Comparison of ENCODE assay signal across 8 cellular contexts in genomic region chr17:59828819-59829216, GRCh38.
DNase-seq lines count a peak whose midpoint lies in the region; ATAC-seq and TF ChIP-seq lines count a peak whose summit lies in the region.
"Not testable (repeated sequence)": the region's sequence is repeated elsewhere in the genome, so short reads cannot be mapped to it uniquely, and the experiment has no call there.

No MANE protein-coding gene starts in this region.

- peak overlapping the region; percentile 79 for H2BK120ac ChIP-seq in mesenchymal stem cell (ENCODE audit: low read depth, low read length)

- H3K27me3 ChIP-seq in mesenchymal stem cell (ENCODE audit: control insufficient read depth in 1 of 2, insufficient read depth in 1 of 2, low read length in 2 of 2); gastrocnemius medialis: not testable (repeated sequence)

- not testable (repeated sequence) for DNase-seq in mesenchymal stem cell; gastrocnemius medialis; type B pancreatic cell (ENCODE audit: extremely low spot score, unreplicated experiment)

- H3K36me3 Mint-ChIP-seq in activated naive CD8-positive, alpha-beta T cell; type B pancreatic cell: not testable (repeated sequence)

- H3K36me3 ChIP-seq in KOPT-K1 (ENCODE audit: insufficient read depth, low read length); mesenchymal stem cell (ENCODE audit: control insufficient read depth in 1 of 2, insufficient read depth in 2 of 2, low read depth in 1 of 2, low read length in 2 of 2); gastrocnemius medialis: not testable (repeated sequence)

- not testable (repeated sequence) for TF ChIP-seq CTCF in WI38 (IDR thresholded peaks at IDR 0.05; ENCODE audit: low read depth, low read length); gastrocnemius medialis (IDR thresholded peaks at IDR 0.05 in 4 of 5, conservative IDR thresholded peaks at IDR 0.05 in 1 of 5); type B pancreatic cell (conservative IDR thresholded peaks at IDR 0.05)

- in situ Hi-C loops in gastrocnemius medialis (cut with MboI; ENCODE audit: low sequenced_read_pairs in 4 of 4), result not testable (repeated sequence)

- not testable (repeated sequence) for H2AFZ ChIP-seq in mesenchymal stem cell (ENCODE audit: low read depth, low read length)

- H3K4me1 ChIP-seq in mesenchymal stem cell (ENCODE audit: control insufficient read depth, insufficient read depth, low read depth, low read length) (peaks cover 17% of the 10 kb centered on the region), gastrocnemius medialis (peaks cover 23 to 63% of the 10 kb centered on the region in 2 donors)

- intact Hi-C loops in gastrocnemius medialis (cut with DNase I; ENCODE audit: low total_unique reads), result not testable (repeated sequence)

- H3K14ac ChIP-seq in mesenchymal stem cell (ENCODE audit: low read length in 2 of 2), result peak overlapping the region in 1 of 2 experiments; percentile 48

- not testable (repeated sequence) for H3K9me3 ChIP-seq in KOPT-K1 (ENCODE audit: insufficient read depth, low read length, poor library complexity, severe bottlenecking); mesenchymal stem cell (ENCODE audit: control insufficient read depth, low read length); gastrocnemius medialis

- peak overlapping the region; percentile 83 to 92 for H3K18ac ChIP-seq in mesenchymal stem cell (ENCODE audit: low read depth in 1 of 2, low read length in 2 of 2)

- peak overlapping the region; percentile 92 for H2AK5ac ChIP-seq in mesenchymal stem cell (ENCODE audit: low read length, severe bottlenecking)

- not testable (repeated sequence) for H3K79me1 ChIP-seq in mesenchymal stem cell (replicated peaks; ENCODE audit: low read length, poor library complexity, severe bottlenecking)

- 48% methylated on average over 3 of the region's 7 CpGs for WGBS in mesenchymal stem cell

- peak overlapping the region; percentile 88 for H3K9ac ChIP-seq in mesenchymal stem cell (ENCODE audit: low read length)

- peak overlapping the region; percentile 90 for H2BK5ac ChIP-seq in mesenchymal stem cell (ENCODE audit: low read depth, low read length, poor library complexity, severe bottlenecking)

- not testable (repeated sequence) for H2BK15ac ChIP-seq in mesenchymal stem cell (ENCODE audit: low read depth, poor library complexity, severe bottlenecking)

- H3K27ac Mint-ChIP-seq in activated naive CD8-positive, alpha-beta T cell, result peak overlapping the region; percentile 100
- peak overlapping the region; percentile 88 for H3K27ac Mint-ChIP-seq in type B pancreatic cell

- peak overlapping the region; percentile 80 for H3K27ac ChIP-seq in KOPT-K1 (ENCODE audit: low read depth, low read length, poor library complexity, severe bottlenecking)
- H3K27ac ChIP-seq in mesenchymal stem cell (ENCODE audit: low read length, poor library complexity, severe bottlenecking), result peak overlapping the region; percentile 97
- H3K27ac ChIP-seq in gastrocnemius medialis, result peak overlapping the region; percentile 30 to 91 (median 73)

- not testable (repeated sequence) for H3K23ac ChIP-seq in mesenchymal stem cell (ENCODE audit: low read length in 2 of 2)

- peak overlapping the region; percentile 59 to 64 for H3K4ac ChIP-seq in mesenchymal stem cell (ENCODE audit: low read depth in 1 of 2, low read length in 2 of 2)

- peak overlapping the region; percentile 93 for H4K91ac ChIP-seq in mesenchymal stem cell (ENCODE audit: low read length)

- H2BK12ac ChIP-seq in mesenchymal stem cell (ENCODE audit: low read length in 2 of 2), result peak overlapping the region; percentile 72 to 77

- H3K4me2 ChIP-seq in mesenchymal stem cell (ENCODE audit: low read length, poor library complexity, severe bottlenecking), result peak overlapping the region; percentile 47

- peak overlapping the region; percentile 64 for H4K8ac ChIP-seq in mesenchymal stem cell (ENCODE audit: low read length)

- peak overlapping the region; percentile 85 for H3K4me3 Mint-ChIP-seq in activated naive CD8-positive, alpha-beta T cell
- peak overlapping the region; percentile 60 for H3K4me3 Mint-ChIP-seq in type B pancreatic cell

- TF ChIP-seq POLR2A in gastrocnemius medialis (IDR thresholded peaks at IDR 0.05), result not testable (repeated sequence)

- H3K4me3 ChIP-seq in GM08714 (ENCODE audit: low read length) (peak overlapping the region; percentile 43), WI38 (ENCODE audit: low read depth, low read length) (peak overlapping the region; percentile 47), mesenchymal stem cell (ENCODE audit: insufficient read depth in 1 of 2, low read depth in 1 of 2, low read length in 2 of 2) (peak overlapping the region in 1 of 2 experiments; percentile 36)
- not testable (repeated sequence) for H3K4me3 ChIP-seq in gastrocnemius medialis

- H3K4me1 Mint-ChIP-seq in activated naive CD8-positive, alpha-beta T cell (ENCODE audit: low read depth), result peaks cover 77% of the 10 kb centered on the region
- H3K4me1 Mint-ChIP-seq in type B pancreatic cell (ENCODE audit: unreplicated experiment), result peaks cover 48% of the 10 kb centered on the region

- not testable (repeated sequence) for H3K9me3 Mint-ChIP-seq in activated naive CD8-positive, alpha-beta T cell (ENCODE audit: low read depth); type B pancreatic cell

- H3K27me3 Mint-ChIP-seq in activated naive CD8-positive, alpha-beta T cell; type B pancreatic cell: not testable (repeated sequence)

- ATAC-seq in esophagus mucosa, result peak; percentile 19
- ATAC-seq in gastrocnemius medialis, result not testable (repeated sequence)
